In genomic region chr1:233959089-233959488, GRCh38 we compare ENCODE assay signal across 19 cellular contexts. TPM values are rescaled to one million over a fixed set of nuclear protein-coding genes. Genes with fewer than 3 reads are reported as not detected.
A peak's percentile ranks its signal among the peaks of the same experiment; 100 is the strongest.
DNase-seq lines count a peak whose midpoint lies in the region; FAIRE-seq and TF ChIP-seq lines count a peak whose summit lies in the region.
"Had no signal": no experiment of that assay in that cellular context is flagged by ENCODE, and none has a peak within 500 bp of the region (broad histone marks: within the 10 kb centered on the region; RNA-seq: fewer than 3 reads in every experiment).

No MANE protein-coding gene starts in this region.

- no peak overlapping the region for H3K27ac ChIP-seq in A673 (ENCODE audit: low read depth, low read length, poor library complexity, severe bottlenecking)

- H3K4me1 ChIP-seq in A673 (ENCODE audit: insufficient read depth, low read length, poor library complexity, severe bottlenecking) = no peaks in the 10 kb centered on the region
- H3K4me1 ChIP-seq: BE2C had no signal

- CTCF ChIA-PET in A673 (lab: Charles Lee) = no interaction called here

- H3K36me3 ChIP-seq in A673 (ENCODE audit: insufficient read depth, low read length, poor library complexity, severe bottlenecking) = no peaks in the 10 kb centered on the region
- H3K36me3 ChIP-seq: BE2C had no signal

- H3K4me3 ChIP-seq in A673 (ENCODE audit: low read depth, low read length, poor library complexity, severe bottlenecking) = no peak overlapping the region

- DNase-seq in D721Med (ENCODE audit: insufficient read length, low spot score) (no peak), NCI-H1436 (lab: John Stamatoyannopoulos, UW) (peak; percentile 39), RCC 7860 (ENCODE audit: low spot score) (no peak), left kidney (ENCODE audit: low read depth, low spot score) (peak; percentile 19), NCI-H2171 treated with DMSO at 0.1 percent for 48 hours (lab: John Stamatoyannopoulos, UW) (no peak), A673 (ENCODE audit: low spot score) (no peak)
- no peak for DNase-seq in activated CD4-positive, alpha-beta T cell treated with anti-CD3 and anti-CD28 coated beads for 1 hour
- DNase-seq: ACHN; BE2C; C1 segment of cervical spinal cord; CD4-positive, CD25-positive, alpha-beta regulatory T cell; CD8-positive, alpha-beta memory T cell; COR-L47; DMS79 treated with DMSO at 0.1 percent for 48 hours; GF-D8; GOT3; H9 had no signal

- POLR2A ChIA-PET in A673 (lab: Charles Lee; ENCODE audit: low non-redundant PET) = no interaction called here

- H3K9me3 ChIP-seq in A673 (ENCODE audit: low read depth, low read length, poor library complexity, severe bottlenecking) = no peaks in the 10 kb centered on the region
- H3K9me3 ChIP-seq: BE2C had no signal

- intact Hi-C loops in A673 (cut with micrococcal nuclease; ENCODE audit: unreplicated experiment) = no loop called here

- H3K27me3 ChIP-seq in A673 (replicated peaks; ENCODE audit: insufficient read depth, low read depth, low read length, poor library complexity) = peaks cover 5% of the 10 kb centered on the region
- H3K27me3 ChIP-seq: BE2C had no signal

- no TSS peak for BruUV-seq in A673 (replicated peaks; lab: Mats Ljungman, UMichigan)

- TF ChIP-seq CTCF in D721Med (IDR thresholded peaks at IDR 0.05; ENCODE audit: insufficient read depth, missing control alignments) = no peak
- TF ChIP-seq CTCF in A673 (conservative IDR thresholded peaks at IDR 0.05; ENCODE audit: low read depth, low read length) = no peak

- FAIRE-seq in D721Med (lab: Jason Lieb, UNC) = peak; percentile 90
- FAIRE-seq in RCC 7860 (lab: Jason Lieb, UNC) = peak; percentile 44
- FAIRE-seq: HepG2 had no signal

RNA-seq across cellular contexts. Expression of gene SLC35F3, which starts 54.6 kb away (rescaled TPM):
- total RNA-seq in A673 (2021) = 20.5 and 22.7 TPM in 2 replicates
- total RNA-seq: A172, HepG2 had no signal

Comparison
In these comparisons a context has a peak if more than half of its experiments do, and no peak if none do; other contexts are left out.
1. DNase-seq: peak in NCI-H1436 (single experiment) and left kidney (single experiment); none in D721Med (single experiment), RCC 7860 (single experiment), NCI-H2171 treated with DMSO at 0.1 percent for 48 hours (single experiment), activated CD4-positive, alpha-beta T cell treated with anti-CD3 and anti-CD28 coated beads for 1 hour (single experiment) and A673 (single experiment).